In the genomic region with DNA sequence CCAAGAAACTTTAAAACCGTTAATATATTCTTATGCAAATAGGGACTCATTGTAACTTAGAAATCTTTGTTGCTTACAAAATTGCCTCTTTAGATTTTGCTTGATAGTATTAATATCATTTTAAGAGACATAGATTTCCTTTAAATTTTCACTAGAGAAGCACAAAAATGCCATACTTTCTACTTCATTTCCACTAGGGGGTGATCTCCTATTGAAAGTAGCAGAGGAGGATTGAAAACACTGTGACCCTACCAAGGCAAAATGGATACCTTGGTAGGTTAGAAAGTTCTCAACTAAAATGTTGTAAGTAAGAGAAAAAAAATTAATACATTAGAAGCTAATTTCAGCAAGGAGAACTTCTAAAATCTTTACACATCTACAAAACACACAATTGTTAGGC, we compare ENCODE assay signal across 8 cellular contexts.
DNase-seq lines count a peak whose midpoint lies in the region; TF ChIP-seq lines count a peak whose summit lies in the region.

No MANE protein-coding gene starts in this region.

- TF ChIP-seq CTCF in coronary artery (IDR thresholded peaks at IDR 0.05) (peak; percentile 32), nephron progenitor cell (IDR thresholded peaks at IDR 0.05) (peak; percentile 71)

- H3K27ac Mint-ChIP-seq in nephron progenitor cell, result no peak overlapping the region
- no peak overlapping the region for H3K27ac Mint-ChIP-seq in activated T-cell treated with anti-CD3 and anti-CD28 coated beads, Interleukin-2, amount 50 U/mL, for 24 hours

- H3K27ac ChIP-seq in coronary artery, result no peak overlapping the region

- DNase-seq in NOMO-1 treated with DMSO at 0.1 percent for 48 hours (lab: John Stamatoyannopoulos, UW; ENCODE audit: unreplicated experiment), result peak; percentile 59
- no peak for DNase-seq in NOMO-1 treated with dmso at 0.1 percent for 144 hours (lab: John Stamatoyannopoulos, UW; ENCODE audit: unreplicated experiment)
- DNase-seq in HEK293T (ENCODE audit: extremely low spot score), result peak; percentile 11
- DNase-seq in NCI-H1930 (lab: John Stamatoyannopoulos, UW), result peak; percentile 1 to 7
- no peak for DNase-seq in coronary artery (ENCODE audit: low spot score)
- no peak for DNase-seq in nephron progenitor cell
- DNase-seq in OCI-M2 (lab: John Stamatoyannopoulos, UW; ENCODE audit: unreplicated experiment), result no peak
- DNase-seq in activated T-cell treated with anti-CD3 and anti-CD28 coated beads, Interleukin-2, amount 50 U/mL, for 24 hours, result no peak

- no peaks in the 10 kb centered on the region for H3K36me3 Mint-ChIP-seq in nephron progenitor cell (ENCODE audit: low read depth)
- H3K36me3 Mint-ChIP-seq in activated T-cell treated with anti-CD3 and anti-CD28 coated beads, Interleukin-2, amount 50 U/mL, for 24 hours (ENCODE audit: low read depth), result no peaks in the 10 kb centered on the region

- CTCF ChIA-PET in HEK293T (lab: Yijun Ruan, JAX), result interaction anchor here (0.6 to 1.4 kb wide), 2 partner anchors 33 to 953 kb away, joined by 3 to 4 read pairs; no protein-coding TSS in a partner anchor

- no peaks in the 10 kb centered on the region for H3K27me3 Mint-ChIP-seq in nephron progenitor cell (ENCODE audit: low read depth, poor library complexity)
- H3K27me3 Mint-ChIP-seq in activated T-cell treated with anti-CD3 and anti-CD28 coated beads, Interleukin-2, amount 50 U/mL, for 24 hours, result peaks cover 3% of the 10 kb centered on the region

- no peaks in the 10 kb centered on the region for H3K4me1 Mint-ChIP-seq in nephron progenitor cell
- peaks cover 4% of the 10 kb centered on the region for H3K4me1 Mint-ChIP-seq in activated T-cell treated with anti-CD3 and anti-CD28 coated beads, Interleukin-2, amount 50 U/mL, for 24 hours (ENCODE audit: low read depth)

- POLR2A ChIA-PET in HEK293T (lab: Yijun Ruan, JAX), result no interaction called here

- H3K4me3 ChIP-seq in coronary artery, result no peak overlapping the region

- H3K4me3 Mint-ChIP-seq in nephron progenitor cell, result no peak overlapping the region
- no peak overlapping the region for H3K4me3 Mint-ChIP-seq in activated T-cell treated with anti-CD3 and anti-CD28 coated beads, Interleukin-2, amount 50 U/mL, for 24 hours

- H3K9me3 Mint-ChIP-seq in nephron progenitor cell, result no peaks in the 10 kb centered on the region
- H3K9me3 Mint-ChIP-seq in activated T-cell treated with anti-CD3 and anti-CD28 coated beads, Interleukin-2, amount 50 U/mL, for 24 hours, result no peaks in the 10 kb centered on the region

TF ChIP-seq in HEK293T, 16 proteins besides CTCF, POLR2A, EP300 and RAD21:
- TF ChIP-seq TARDBP (IDR thresholded peaks at IDR 0.05), result no peak
- no peak for TF ChIP-seq SP1 (IDR thresholded peaks at IDR 0.05)
- no peak for TF ChIP-seq ELF4 (IDR thresholded peaks at IDR 0.05)
- TF ChIP-seq, protein P1, sequence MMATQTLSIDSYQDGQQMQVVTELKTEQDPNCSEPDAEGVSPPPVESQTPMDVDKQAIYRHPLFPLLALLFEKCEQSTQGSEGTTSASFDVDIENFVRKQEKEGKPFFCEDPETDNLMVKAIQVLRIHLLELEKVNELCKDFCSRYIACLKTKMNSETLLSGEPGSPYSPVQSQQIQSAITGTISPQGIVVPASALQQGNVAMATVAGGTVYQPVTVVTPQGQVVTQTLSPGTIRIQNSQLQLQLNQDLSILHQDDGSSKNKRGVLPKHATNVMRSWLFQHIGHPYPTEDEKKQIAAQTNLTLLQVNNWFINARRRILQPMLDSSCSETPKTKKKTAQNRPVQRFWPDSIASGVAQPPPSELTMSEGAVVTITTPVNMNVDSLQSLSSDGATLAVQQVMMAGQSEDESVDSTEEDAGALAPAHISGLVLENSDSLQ (IDR thresholded peaks at IDR 0.05), result no peak
- no peak for TF ChIP-seq LEF1 (IDR thresholded peaks at IDR 0.05; ENCODE audit: borderline replicate concordance)
- no peak for TF ChIP-seq ARNT (IDR thresholded peaks at IDR 0.05)
- no peak for TF ChIP-seq FOXK2 (IDR thresholded peaks at IDR 0.05)
- TF ChIP-seq FOXA1 (IDR thresholded peaks at IDR 0.05), result no peak
- TF ChIP-seq CTBP1 (IDR thresholded peaks at IDR 0.05; ENCODE audit: borderline replicate concordance), result no peak
- TF ChIP-seq L3MBTL2 (conservative IDR thresholded peaks at IDR 0.05), result no peak
- TF ChIP-seq FOXM1 (IDR thresholded peaks at IDR 0.05; ENCODE audit: borderline replicate concordance), result no peak
- TF ChIP-seq NFRKB (IDR thresholded peaks at IDR 0.05), result no peak
- TF ChIP-seq ZNF384 (IDR thresholded peaks at IDR 0.05), result no peak

Comparison
In these comparisons a context has a peak if more than half of its experiments do, and no peak if none do; other contexts are left out.
1. DNase-seq: peak in NOMO-1 treated with DMSO at 0.1 percent for 48 hours (single experiment), HEK293T (single experiment) and NCI-H1930 (2 of 2); none in NOMO-1 treated with dmso at 0.1 percent for 144 hours (single experiment), coronary artery (single experiment), nephron progenitor cell (single experiment), OCI-M2 (single experiment) and activated T-cell treated with anti-CD3 and anti-CD28 coated beads, Interleukin-2, amount 50 U/mL, for 24 hours (single experiment).